ENCODE assay signal across 8 cellular contexts in the genomic region with DNA sequence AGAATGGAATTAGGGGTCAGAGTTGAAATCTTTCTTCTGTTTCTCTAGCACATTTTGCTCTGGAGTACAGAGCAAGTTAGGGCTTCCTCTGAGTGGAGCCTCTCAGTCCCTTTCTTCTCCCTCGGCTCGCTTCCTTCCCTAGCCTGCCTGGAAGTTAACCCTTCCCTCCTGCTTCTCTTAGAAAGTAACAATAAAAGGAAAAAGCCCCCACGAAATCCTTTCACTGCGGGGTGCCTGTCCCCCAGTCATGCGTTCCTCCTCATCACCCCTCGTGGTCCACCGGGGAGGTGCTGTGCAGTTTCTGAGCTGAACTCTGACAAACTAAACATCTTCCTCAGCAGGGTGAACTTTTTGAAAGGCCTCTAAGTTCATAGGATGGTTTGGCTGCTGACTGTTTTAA. TPM values are rescaled to one million over a fixed set of nuclear protein-coding genes. Genes with fewer than 3 reads are reported as not detected.
A peak's percentile ranks its signal among the peaks of the same experiment; 100 is the strongest.
DNase-seq lines count a peak whose midpoint lies in the region; ATAC-seq and TF ChIP-seq lines count a peak whose summit lies in the region.

No MANE protein-coding gene starts in this region.

- H3K36me3 Mint-ChIP-seq in chondrocyte (ENCODE audit: low read depth), result peaks cover 21% of the 10 kb centered on the region
- H3K36me3 Mint-ChIP-seq in nephron (ENCODE audit: low read depth), result peaks cover 18% of the 10 kb centered on the region

- ATAC-seq in GM18519 (IDR thresholded peaks at IDR 0.05; ENCODE audit: low FRiP score, unreplicated experiment) (no peak), GM18520 (IDR thresholded peaks at IDR 0.05; ENCODE audit: unreplicated experiment) (no peak)

- H3K9me3 Mint-ChIP-seq in chondrocyte (ENCODE audit: low read depth), result no peaks in the 10 kb centered on the region
- no peaks in the 10 kb centered on the region for H3K9me3 Mint-ChIP-seq in nephron

- H3K27me3 Mint-ChIP-seq in chondrocyte (ENCODE audit: low read depth), result no peaks in the 10 kb centered on the region
- H3K27me3 Mint-ChIP-seq in nephron (ENCODE audit: low read depth), result peaks cover 12% of the 10 kb centered on the region

- peak overlapping the region; percentile 63 for H3K4me3 ChIP-seq in AG04450 (ENCODE audit: low read depth, low read length)
- H3K4me3 ChIP-seq in Jurkat, Clone E6-1 (ENCODE audit: low read length), result peak overlapping the region; percentile 82; the same call in 1 of the 2 replicates

- no peak overlapping the region for H3K27ac ChIP-seq in AG04450 (ENCODE audit: low read depth, low read length)

- H3K4me3 Mint-ChIP-seq in chondrocyte (ENCODE audit: unreplicated experiment) (peak overlapping the region; percentile 100), nephron (peak overlapping the region; percentile 98 to 99 (median 98))

- H3K27me3 ChIP-seq in AG04450 (ENCODE audit: control insufficient read depth, insufficient read depth, low read length), result peaks cover 22% of the 10 kb centered on the region

- H3K27ac Mint-ChIP-seq in chondrocyte (ENCODE audit: unreplicated experiment), result peak overlapping the region; percentile 96
- peak overlapping the region; percentile 95 to 96 (median 95) for H3K27ac Mint-ChIP-seq in nephron

- H3K4me1 Mint-ChIP-seq in chondrocyte (ENCODE audit: low read depth), result peaks cover 56% of the 10 kb centered on the region
- H3K4me1 Mint-ChIP-seq in nephron, result peaks cover 49% of the 10 kb centered on the region

- no peaks in the 10 kb centered on the region; the same call in 1 of the 2 replicates for H3K9me3 ChIP-seq in AG04450 (ENCODE audit: control insufficient read depth, insufficient read depth, low read length)

- no peak for DNase-seq in AG04450 (ENCODE audit: low read depth, low spot score)
- DNase-seq in Jurkat, Clone E6-1 (ENCODE audit: low read depth, low spot score), result no peak
- peak; percentile 44 for DNase-seq in chondrocyte (ENCODE audit: low spot score)
- no peak for DNase-seq in OCI-M1 (lab: John Stamatoyannopoulos, UW)
- DNase-seq in GM10248 (ENCODE audit: extremely low spot score), result no peak

- TF ChIP-seq CTCF in AG04450 (IDR thresholded peaks at IDR 0.05; ENCODE audit: low read depth, low read length) (no peak), chondrocyte (IDR thresholded peaks at IDR 0.05) (peak; percentile 19), nephron (IDR thresholded peaks at IDR 0.05; ENCODE audit: unreplicated experiment in 3 of 3) (no peak), GM10248 (IDR thresholded peaks at IDR 0.05; ENCODE audit: control extremely low read depth, extremely low read depth, low read depth, missing control alignments) (no peak)

- CTCF ChIA-PET in AG04450 (lab: Charles Lee), result interaction anchor here (0.6 to 1.5 kb wide), 5 partner anchors 8 to 116 kb away, joined by 3 to 5 read pairs (median 4); no protein-coding TSS in a partner anchor
- CTCF ChIA-PET in GM10248 (lab: Yijun Ruan, JAX), result interaction anchor here (0.8 kb wide), 1 partner anchor 9 kb away, joined by 3 read pairs; no protein-coding TSS in a partner anchor

- POLR2A ChIA-PET in AG04450 (lab: Yijun Ruan, JAX) (interaction anchor here (0.6 kb wide), 1 partner anchor 15 kb away, joined by 3 read pairs; no protein-coding TSS in a partner anchor), GM10248 (lab: Yijun Ruan, JAX) (no interaction called here)

RNA-seq across cellular contexts. Expression of a gene that starts 2.0 kb away (rescaled TPM):
- 25.2 and 41.7 TPM in 2 replicates for polyA plus RNA-seq in AG04450 (2011; rRNA removed)
- polyA minus RNA-seq in AG04450 (2011; rRNA and poly(A)+ RNA removed), result 4.3 and 8.8 TPM in 2 replicates
- 229 TPM for polyA plus RNA-seq in Jurkat, Clone E6-1 (2012; ENCODE audit: insufficient read depth, insufficient read length)
- total RNA-seq in chondrocyte, result 1,045 to 1,857 TPM (median 1,848 TPM) in 3 replicates
